14 cellular contexts compared by ENCODE assay signal in the genomic region with DNA sequence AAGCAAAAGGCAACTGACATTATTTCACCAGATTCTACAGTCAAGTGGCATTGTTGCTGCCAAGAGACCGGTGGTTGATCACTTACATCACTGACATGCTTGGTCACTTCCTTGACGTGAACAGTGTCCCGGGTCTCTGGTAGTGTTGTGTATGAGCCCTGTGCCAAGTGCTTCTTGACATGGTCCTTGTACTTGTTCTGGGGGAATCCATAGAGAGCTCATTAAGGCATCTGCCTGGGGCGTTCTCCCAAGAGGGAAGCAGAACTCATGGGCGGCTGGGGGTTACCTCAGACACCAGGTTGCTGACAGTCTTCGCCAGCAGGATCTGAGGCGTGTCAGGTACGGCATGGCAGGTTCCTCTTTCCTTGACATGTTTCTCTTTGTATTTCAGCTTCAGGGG.
DNase-seq lines count a peak whose midpoint lies in the region; ATAC-seq and TF ChIP-seq lines count a peak whose summit lies in the region.
"Had no signal": no experiment of that assay in that cellular context is flagged by ENCODE, and none has a peak within 500 bp of the region (broad histone marks: within the 10 kb centered on the region; RNA-seq: fewer than 3 reads in every experiment).

No MANE protein-coding gene starts in this region.

- H3K4me3 ChIP-seq in lower lobe of right lung: no peak overlapping the region
- H3K4me3 ChIP-seq in HAP-1: no peak overlapping the region

- intact Hi-C loops in activated B cell treated with CpG ODN at 0.5 μM for 24 hours (cut with micrococcal nuclease) (loop anchor here (5.0 kb wide), 2 partner anchors 39 to 246 kb away; no protein-coding TSS in a partner anchor), lower lobe of right lung (cut with DNase I) (no loop called here)

- no peaks in the 10 kb centered on the region for H3K27me3 Mint-ChIP-seq in activated B cell treated with CpG ODN at 0.5 μM for 24 hours
- no peaks in the 10 kb centered on the region for H3K27me3 Mint-ChIP-seq in stimulated activated memory B cell treated with anti-CD40 and anti-IgM and Interleukin-4, amounts not matched to agents 10 μg/mL and 1 μg/mL and 100 μg/mL, for 72 hours
- H3K27me3 Mint-ChIP-seq: CD8-positive, alpha-beta memory T cell had no signal

- H3K9me3 Mint-ChIP-seq in activated B cell treated with CpG ODN at 0.5 μM for 24 hours: no peaks in the 10 kb centered on the region
- H3K9me3 Mint-ChIP-seq in stimulated activated memory B cell treated with anti-CD40 and anti-IgM and Interleukin-4, amounts not matched to agents 10 μg/mL and 1 μg/mL and 100 μg/mL, for 72 hours: no peaks in the 10 kb centered on the region
- H3K9me3 Mint-ChIP-seq: CD8-positive, alpha-beta memory T cell had no signal

- CTCF ChIA-PET in activated B cell treated with CpG ODN at 0.5 μM for 24 hours (lab: Charles Lee): no interaction called here

- ATAC-seq in GM18868 (IDR thresholded peaks at IDR 0.05; ENCODE audit: unreplicated experiment) (peak; percentile 68), activated B cell treated with CpG ODN at 0.5 μM for 24 hours (ENCODE audit: low read depth) (peak; percentile 92), lower lobe of right lung (peak; percentile 18 to 30), esophagus mucosa (no peak), GM21786 (IDR thresholded peaks at IDR 0.05; ENCODE audit: unreplicated experiment) (no peak)
- peak; percentile 84 for ATAC-seq in stimulated activated memory B cell treated with anti-CD40 and anti-IgM and Interleukin-4, amounts not matched to agents 10 μg/mL and 1 μg/mL and 100 μg/mL, for 72 hours

- TF ChIP-seq CTCF in activated B cell treated with CpG ODN at 0.5 μM for 24 hours (IDR thresholded peaks at IDR 0.05): no peak
- TF ChIP-seq CTCF in lower lobe of right lung (IDR thresholded peaks at IDR 0.05): no peak

- no peak overlapping the region for H3K27ac ChIP-seq in lower lobe of right lung

- DNase-seq in activated B cell treated with CpG ODN at 0.5 μM for 24 hours: peak; percentile 32
- DNase-seq in lower lobe of right lung: no peak
- DNase-seq in HAP-1 (ENCODE audit: low spot score in 2 of 2): no peak
- DNase-seq in NCI-H146 (lab: John Stamatoyannopoulos, UW): no peak
- DNase-seq: BE2C; CD8-positive, alpha-beta memory T cell; NCI-H1436; NCI-H2029 treated with DMSO at 0.1 percent for 48 hours; NCI-H774; RPMI8226 had no signal

- H3K4me3 Mint-ChIP-seq in activated B cell treated with CpG ODN at 0.5 μM for 24 hours: peak overlapping the region; percentile 70
- peak overlapping the region; percentile 40 for H3K4me3 Mint-ChIP-seq in stimulated activated memory B cell treated with anti-CD40 and anti-IgM and Interleukin-4, amounts not matched to agents 10 μg/mL and 1 μg/mL and 100 μg/mL, for 72 hours
- H3K4me3 Mint-ChIP-seq: CD8-positive, alpha-beta memory T cell had no signal

- H3K9me3 ChIP-seq in lower lobe of right lung (no peaks in the 10 kb centered on the region), HAP-1 (no peaks in the 10 kb centered on the region)
- H3K9me3 ChIP-seq: BE2C had no signal

- POLR2A ChIA-PET in activated B cell treated with CpG ODN at 0.5 μM for 24 hours (lab: Charles Lee): interaction anchor here (0.6 kb wide), 1 partner anchor 476 kb away, joined by 5 read pairs; no protein-coding TSS in a partner anchor

- H3K4me1 ChIP-seq in lower lobe of right lung (no peaks in the 10 kb centered on the region), HAP-1 (no peaks in the 10 kb centered on the region)
- H3K4me1 ChIP-seq: BE2C had no signal

- H3K27me3 ChIP-seq in lower lobe of right lung (ENCODE audit: low read depth) (no peaks in the 10 kb centered on the region), HAP-1 (ENCODE audit: low read depth) (no peaks in the 10 kb centered on the region)
- H3K27me3 ChIP-seq: BE2C had no signal

- H3K27ac Mint-ChIP-seq in activated B cell treated with CpG ODN at 0.5 μM for 24 hours: peak overlapping the region; percentile 77
- peak overlapping the region; percentile 50 for H3K27ac Mint-ChIP-seq in stimulated activated memory B cell treated with anti-CD40 and anti-IgM and Interleukin-4, amounts not matched to agents 10 μg/mL and 1 μg/mL and 100 μg/mL, for 72 hours
- H3K27ac Mint-ChIP-seq: CD8-positive, alpha-beta memory T cell had no signal

- H3K36me3 ChIP-seq in lower lobe of right lung (no peaks in the 10 kb centered on the region), HAP-1 (replicated peaks) (no peaks in the 10 kb centered on the region)
- H3K36me3 ChIP-seq: BE2C had no signal

- H3K4me1 Mint-ChIP-seq in activated B cell treated with CpG ODN at 0.5 μM for 24 hours: peaks cover 18% of the 10 kb centered on the region
- H3K4me1 Mint-ChIP-seq in stimulated activated memory B cell treated with anti-CD40 and anti-IgM and Interleukin-4, amounts not matched to agents 10 μg/mL and 1 μg/mL and 100 μg/mL, for 72 hours: peaks cover 13% of the 10 kb centered on the region
- H3K4me1 Mint-ChIP-seq: CD8-positive, alpha-beta memory T cell had no signal

- H3K36me3 Mint-ChIP-seq in activated B cell treated with CpG ODN at 0.5 μM for 24 hours (ENCODE audit: low read depth): no peaks in the 10 kb centered on the region
- H3K36me3 Mint-ChIP-seq in stimulated activated memory B cell treated with anti-CD40 and anti-IgM and Interleukin-4, amounts not matched to agents 10 μg/mL and 1 μg/mL and 100 μg/mL, for 72 hours: no peaks in the 10 kb centered on the region
- H3K36me3 Mint-ChIP-seq: CD8-positive, alpha-beta memory T cell had no signal

- in situ Hi-C loops in HAP-1 (cut with MboI; ENCODE audit: low sequenced_read_pairs): no loop called here

Comparison
In these comparisons a context has a peak if more than half of its experiments do, and no peak if none do; other contexts are left out.
1. ATAC-seq: peak in GM18868 (single experiment), activated B cell treated with CpG ODN at 0.5 μM for 24 hours (single experiment), lower lobe of right lung (2 of 2) and stimulated activated memory B cell treated with anti-CD40 and anti-IgM and Interleukin-4, amounts not matched to agents 10 μg/mL and 1 μg/mL and 100 μg/mL, for 72 hours (single experiment); none in esophagus mucosa (single experiment) and GM21786 (single experiment).